In genomic region chr7:148698397-148699023, GRCh38 we compare ENCODE assay signal across 8 cellular contexts. TPM values are rescaled to one million over a fixed set of nuclear protein-coding genes. Genes with fewer than 3 reads are reported as not detected.
DNase-seq lines count a peak whose midpoint lies in the region; ATAC-seq and TF ChIP-seq lines count a peak whose summit lies in the region.

CUL1 (plus strand) TSS chr7:148698903; CDS start chr7:148730123, 31,220 bp downstream.

- in situ Hi-C loops in endometrial microvascular endothelial cells (cut with HindIII; ENCODE audit: inconsistent ontology term, low pct_unique_long_range_greater_than_20kb, low sequenced_read_pairs), result no loop called here

- H3K36me3 ChIP-seq in BLaER1 treated with 17β-estradiol and CSF1 and Interleukin-3, amounts not matched to agents 10 nM and 100 nM, result no peaks in the 10 kb centered on the region

- no peaks in the 10 kb centered on the region for H3K36me3 Mint-ChIP-seq in mesothelial cell of epicardium

- H3K4me3 ChIP-seq in BLaER1 treated with 17β-estradiol and CSF1 and Interleukin-3, amounts not matched to agents 10 nM and 100 nM, result peak within 1 kb of the TSS; percentile 84 to 97 (median 91)

- peak within 1 kb of the TSS; percentile 84 for H3K4me3 Mint-ChIP-seq in mesothelial cell of epicardium

- peak within 1 kb of the TSS; percentile 98 for H3K27ac Mint-ChIP-seq in mesothelial cell of epicardium

- H3K9me3 ChIP-seq in BLaER1 treated with 17β-estradiol and CSF1 and Interleukin-3, amounts not matched to agents 10 nM and 100 nM (replicated peaks in 1 of 11), result no peaks in the 10 kb centered on the region

- peaks cover 39 to 52% (median 46%) of the 10 kb centered on the region in 10 experiments for H3K4me1 ChIP-seq in BLaER1 treated with 17β-estradiol and CSF1 and Interleukin-3, amounts not matched to agents 10 nM and 100 nM

- peaks cover 31 to 46% (median 34%) of the 10 kb centered on the region in 11 experiments for H4K20me1 ChIP-seq in BLaER1 treated with 17β-estradiol and CSF1 and Interleukin-3, amounts not matched to agents 10 nM and 100 nM

- no peak for TF ChIP-seq CTCF in mesothelial cell of epicardium (IDR thresholded peaks at IDR 0.05; ENCODE audit: unreplicated experiment)

- H3K27me3 ChIP-seq in BLaER1 treated with 17β-estradiol and CSF1 and Interleukin-3, amounts not matched to agents 10 nM and 100 nM, result no peaks in the 10 kb centered on the region

- DNase-seq in GM19238 (ENCODE audit: insufficient read length, low spot score) (peak; percentile 73), NCI-H82 treated with DMSO at 0.1 percent for 48 hours (lab: John Stamatoyannopoulos, UW; ENCODE audit: unreplicated experiment) (peak; percentile 15), mesothelial cell of epicardium (ENCODE audit: low spot score in 2 of 2, unreplicated experiment in 2 of 2) (peak; percentile 56 to 74)
- DNase-seq in activated CD8-positive, alpha-beta memory T cell treated with anti-CD3 and anti-CD28 coated beads, Interleukin-2, amount 50 U/mL, for 1 hour (ENCODE audit: extremely low read depth), result peak; percentile 56
- DNase-seq in stimulated activated CD8-positive, alpha-beta memory T cell treated with anti-CD3 and anti-CD28 coated beads, Interleukin-2, amount 100 ng/mL, for 48 hours (ENCODE audit: low read depth in 2 of 2), result peak; percentile 71 to 77

- H3K9me3 Mint-ChIP-seq in mesothelial cell of epicardium, result no peaks in the 10 kb centered on the region

- H3K27me3 Mint-ChIP-seq in mesothelial cell of epicardium (ENCODE audit: low read depth), result no peaks in the 10 kb centered on the region

- H3K27ac ChIP-seq in BLaER1 treated with 17β-estradiol and CSF1 and Interleukin-3, amounts not matched to agents 10 nM and 100 nM, result peak within 1 kb of the TSS; percentile 97 to 100 (median 99)

- ATAC-seq in HG03432 (IDR thresholded peaks at IDR 0.05; ENCODE audit: unreplicated experiment), result peak; percentile 79

- H3K9ac ChIP-seq in BLaER1 treated with 17β-estradiol and CSF1 and Interleukin-3, amounts not matched to agents 10 nM and 100 nM, result peak within 1 kb of the TSS; percentile 97 to 100 (median 99)

- H3K4me1 Mint-ChIP-seq in mesothelial cell of epicardium, result peaks cover 42% of the 10 kb centered on the region

- H3K4me2 ChIP-seq in BLaER1 treated with 17β-estradiol and CSF1 and Interleukin-3, amounts not matched to agents 10 nM and 100 nM, result peak within 1 kb of the TSS; percentile 85 to 97 (median 94)

RNA-seq across cellular contexts. Expression of gene CUL1, which starts in this region (rescaled TPM):
- total RNA-seq in endometrial microvascular endothelial cells (ENCODE audit: inconsistent ontology term), result 53.4 TPM
- 60.3 to 63.6 TPM (median 60.9 TPM) in 3 replicates for total RNA-seq in mesothelial cell of epicardium

Comparison
In these comparisons a context has a peak if more than half of its experiments do, and no peak if none do; other contexts are left out.
1. Peak in every context shown above with its lines: DNase-seq, ATAC-seq, H3K4me3 ChIP-seq and H3K27ac ChIP-seq.
2. DNase-seq: peak in every context shown above with its lines; median percentile 74 in stimulated activated CD8-positive, alpha-beta memory T cell treated with anti-CD3 and anti-CD28 coated beads, Interleukin-2, amount 100 ng/mL, for 48 hours; 73 in GM19238; 65 in mesothelial cell of epicardium; 56 in activated CD8-positive, alpha-beta memory T cell treated with anti-CD3 and anti-CD28 coated beads, Interleukin-2, amount 50 U/mL, for 1 hour; 15 in NCI-H82 treated with DMSO at 0.1 percent for 48 hours.